In genomic region chr4:7594013-7594412, GRCh38 we compare ENCODE assay signal across 21 cellular contexts.
"Had no signal": no experiment of that assay in that cellular context is flagged by ENCODE, and none has a peak within 500 bp of the region (broad histone marks: within the 10 kb centered on the region; RNA-seq: fewer than 3 reads in every experiment).

No MANE protein-coding gene starts in this region.

- H3K9me3 Mint-ChIP-seq: activated CD4-positive, alpha-beta memory T cell treated with anti-CD3 and anti-CD28 coated beads for 36 hours; activated naive CD8-positive, alpha-beta T cell treated with anti-CD3 and anti-CD28 coated beads, Interleukin-2, amount 10 ng/mL, durations not matched to agents 7 days and 5 days; activated T-cell treated with anti-CD3 and anti-CD28 coated beads, Interleukin-2, amount 50 U/mL, for 72 hours; immature natural killer cell had no signal

- H3K4me1 Mint-ChIP-seq: activated naive CD8-positive, alpha-beta T cell treated with anti-CD3 and anti-CD28 coated beads, Interleukin-2, amount 10 ng/mL, durations not matched to agents 7 days and 5 days had no signal

- H3K27ac ChIP-seq: dorsolateral prefrontal cortex, psoas muscle, spleen had no signal

- H3K36me3 ChIP-seq: spleen had no signal

- H3K27ac Mint-ChIP-seq: activated CD4-positive, alpha-beta memory T cell treated with anti-CD3 and anti-CD28 coated beads for 36 hours; activated naive CD8-positive, alpha-beta T cell treated with anti-CD3 and anti-CD28 coated beads, Interleukin-2, amount 10 ng/mL, durations not matched to agents 7 days and 5 days; activated T-cell treated with anti-CD3 and anti-CD28 coated beads, Interleukin-2, amount 50 U/mL, for 72 hours; immature natural killer cell; naive thymus-derived CD8-positive, alpha-beta T cell had no signal

- DNase-seq: activated CD4-positive, alpha-beta memory T cell treated with anti-CD3 and anti-CD28 coated beads for 36 hours; activated CD4-positive, alpha-beta T cell treated with anti-CD3 and anti-CD28 coated beads for 1 hour; activated naive CD8-positive, alpha-beta T cell treated with anti-CD3 and anti-CD28 coated beads, Interleukin-2, amount 10 ng/mL, durations not matched to agents 7 days and 5 days; activated T-cell treated with anti-CD3 and anti-CD28 coated beads, Interleukin-2, amount 50 U/mL, for 72 hours; anterior cingulate cortex; dorsolateral prefrontal cortex; hypothalamus; immature natural killer cell; left colon; mammary epithelial cell; mucosa of descending colon; naive thymus-derived CD8-positive, alpha-beta T cell; nucleus accumbens; psoas muscle; spleen; stimulated activated CD4-positive, alpha-beta T cell treated with anti-CD3 and anti-CD28 coated beads, Interleukin-2, amount 100 ng/mL, for 24 hours; stimulated activated naive CD4-positive, alpha-beta T cell treated with Interleukin-2 at 50 U/mL for 16 hours; trophoblast cell had no signal

- H3K36me3 Mint-ChIP-seq: activated CD4-positive, alpha-beta memory T cell treated with anti-CD3 and anti-CD28 coated beads for 36 hours; activated naive CD8-positive, alpha-beta T cell treated with anti-CD3 and anti-CD28 coated beads, Interleukin-2, amount 10 ng/mL, durations not matched to agents 7 days and 5 days; immature natural killer cell; naive thymus-derived CD8-positive, alpha-beta T cell had no signal

- FAIRE-seq: endometrium had no signal

- ATAC-seq: activated T-cell treated with anti-CD3 and anti-CD28 coated beads, Interleukin-2, amount 50 U/mL, for 72 hours; esophagus mucosa; left colon; mucosa of descending colon; naive thymus-derived CD8-positive, alpha-beta T cell; psoas muscle; sciatic nerve had no signal

- H3K4me3 Mint-ChIP-seq: activated CD4-positive, alpha-beta memory T cell treated with anti-CD3 and anti-CD28 coated beads for 36 hours; activated naive CD8-positive, alpha-beta T cell treated with anti-CD3 and anti-CD28 coated beads, Interleukin-2, amount 10 ng/mL, durations not matched to agents 7 days and 5 days; activated T-cell treated with anti-CD3 and anti-CD28 coated beads, Interleukin-2, amount 50 U/mL, for 72 hours; immature natural killer cell; naive thymus-derived CD8-positive, alpha-beta T cell had no signal

- H3K9me3 ChIP-seq: mucosa of descending colon, psoas muscle, spleen had no signal

- H3K4me3 ChIP-seq: dorsolateral prefrontal cortex, mucosa of descending colon, psoas muscle, spleen had no signal

- H3K4me1 ChIP-seq: psoas muscle, spleen had no signal
